In genomic region chr12:114508529-114509129, GRCh38 we compare ENCODE assay signal across 8 cellular contexts.
DNase-seq lines count a peak whose midpoint lies in the region; ATAC-seq and TF ChIP-seq lines count a peak whose summit lies in the region.

No MANE protein-coding gene starts in this region.

- WGBS in testis, 2 donors = 33 to 35% methylated on average over 8 of the region's 8 CpGs

- peak in 2 of 3 experiments; percentile 66 to 70 for TF ChIP-seq CTCF in testis (IDR thresholded peaks at IDR 0.05)

- no peak overlapping the region for H3K27ac ChIP-seq in testis

- H3K36me3 ChIP-seq in testis (ENCODE audit: low read depth, missing control alignments) = no peaks in the 10 kb centered on the region

- ATAC-seq in HG03565 (IDR thresholded peaks at IDR 0.05; ENCODE audit: unreplicated experiment) = no peak

- H3K9me3 ChIP-seq in testis = no peaks in the 10 kb centered on the region

- no peak for TF ChIP-seq POLR2A in testis (IDR thresholded peaks at IDR 0.05)

- no peaks in the 10 kb centered on the region for H3K4me1 ChIP-seq in testis

- H3K4me3 ChIP-seq in testis = no peak overlapping the region

- in situ Hi-C loops in KBM-7 (cut with MboI; ENCODE audit: low pct_unique_long_range_greater_than_20kb, low sequenced_read_pairs) = no loop called here

- intact Hi-C loops in testis (cut with DNase I; ENCODE audit: low total_unique reads) = no loop called here

- DNase-seq in GDM1 (lab: John Stamatoyannopoulos, UW) (peak; percentile 14), KBM-7 (peak; percentile 81), RPMI7951 (ENCODE audit: low read depth) (peak; percentile 58), activated T-helper 1 cell treated with Interleukin-2 at 50 U/mL for 16 hours (ENCODE audit: low read depth) (peak; percentile 5), fibroblast of the conjunctiva (ENCODE audit: low read depth) (peak; percentile 53), nucleus accumbens (lab: John Stamatoyannopoulos, UW) (peak in 48 of 56 donors; percentile 5 to 87 (median 40)), testis (peak; percentile 90)

- no peaks in the 10 kb centered on the region for H3K27me3 ChIP-seq in testis

Comparison
In these comparisons a context has a peak if more than half of its experiments do, and no peak if none do; other contexts are left out.
1. DNase-seq: peak in every context shown above with its lines; median percentile 90 in testis; 81 in KBM-7; 58 in RPMI7951; 53 in fibroblast of the conjunctiva; 40 in nucleus accumbens; 14 in GDM1; 5 in activated T-helper 1 cell treated with Interleukin-2 at 50 U/mL for 16 hours.